Comparison of ENCODE assay signal across 12 cellular contexts in genomic region chr5:141488591-141489478, GRCh38. TPM values are rescaled to one million over a fixed set of nuclear protein-coding genes. Genes with fewer than 3 reads are reported as not detected.
DNase-seq lines count a peak whose midpoint lies in the region; TF ChIP-seq lines count a peak whose summit lies in the region.
"Had no signal": no experiment of that assay in that cellular context is flagged by ENCODE, and none has a peak within 500 bp of the region (broad histone marks: within the 10 kb centered on the region; RNA-seq: fewer than 3 reads in every experiment).

Gene PCDHGC5 (plus strand): TSS chr5:141489081. CDS start chr5:141489241, 160 bp downstream.

- H3K4me3 ChIP-seq in Peyer's patch: no peak within 1 kb of the TSS
- H3K4me3 ChIP-seq: skin epidermis had no signal

- TF ChIP-seq POLR2A in Peyer's patch (IDR thresholded peaks at IDR 0.05): no peak

- H3K4me1 ChIP-seq in Peyer's patch: peaks cover 0 to 9% (median 4%) of the 10 kb centered on the region in 4 donors

- H3K9me3 ChIP-seq in Peyer's patch: no peaks in the 10 kb centered on the region

- no peaks in the 10 kb centered on the region for H3K36me3 ChIP-seq in Peyer's patch

- no peaks in the 10 kb centered on the region for H3K36me3 Mint-ChIP-seq in CD14-positive monocyte

- TF ChIP-seq CTCF in GM20000 (IDR thresholded peaks at IDR 0.05; ENCODE audit: extremely low read depth, missing control alignments) (no peak), Peyer's patch (IDR thresholded peaks at IDR 0.05) (no peak), CD14-positive monocyte (IDR thresholded peaks at IDR 0.05) (no peak)

- DNase-seq in GM20000 (ENCODE audit: low spot score) (peak; percentile 8), glomerular visceral epithelial cell (ENCODE audit: extremely low spot score) (peak; percentile 56), renal cortical epithelial cell (ENCODE audit: low read depth) (peak; percentile 26), Peyer's patch (no peak), CD14-positive monocyte (ENCODE audit: low spot score) (no peak), 8988T (no peak), HT-29 (ENCODE audit: low spot score) (no peak)
- DNase-seq: Kasumi-1; stimulated activated naive CD8-positive, alpha-beta T cell treated with anti-CD3 and anti-CD28 coated beads, Interleukin-15, Interleukin-2, amounts not matched to agents 100 U/mL and 50 U/mL, for 24 hours had no signal

- no peak within 1 kb of the TSS for H3K27ac Mint-ChIP-seq in CD14-positive monocyte
- H3K27ac Mint-ChIP-seq: dendritic cell treated with granulocyte-macrophage colony-stimulating factor and Interleukin-4, amounts not matched to agents 40 ng/mL and 50 ng/mL, for 4 days had no signal

- peaks cover 75 to 93% (median 84%) of the 10 kb centered on the region in 3 donors for H3K27me3 Mint-ChIP-seq in CD14-positive monocyte (ENCODE audit: low read depth in 3 of 3)

- H3K4me3 Mint-ChIP-seq in CD14-positive monocyte: peak within 1 kb of the TSS in 1 of 2 donors; percentile 47
- H3K4me3 Mint-ChIP-seq: dendritic cell treated with granulocyte-macrophage colony-stimulating factor and Interleukin-4, amounts not matched to agents 40 ng/mL and 50 ng/mL, for 4 days had no signal

- peak within 1 kb of the TSS; percentile 80 for H3K27ac ChIP-seq in angular gyrus (ENCODE audit: low read depth, low read length)
- H3K27ac ChIP-seq in Peyer's patch: no peak within 1 kb of the TSS

- peaks cover 0 to 32% (median 13%) of the 10 kb centered on the region in 7 donors for H3K9me3 Mint-ChIP-seq in CD14-positive monocyte
- H3K9me3 Mint-ChIP-seq: dendritic cell treated with granulocyte-macrophage colony-stimulating factor and Interleukin-4, amounts not matched to agents 40 ng/mL and 50 ng/mL, for 4 days had no signal

- H3K27me3 ChIP-seq in Peyer's patch: peaks cover 0 to 5% of the 10 kb centered on the region in 2 donors

- intact Hi-C loops in CD14-positive monocyte (cut with micrococcal nuclease): no loop called here

- H3K4me1 Mint-ChIP-seq in CD14-positive monocyte: peaks cover 22% of the 10 kb centered on the region

RNA-seq across cellular contexts. Expression of gene PCDHGC5, which starts in this region (rescaled TPM):
- total RNA-seq in renal cortical epithelial cell: 0.17 and 0.80 TPM in 2 replicates
- 1 to 10 TPM in 1 of 4 donors, under 1 TPM in 2, not detected in 1; 0.67 to 1.4 (median 0.95) TPM for total RNA-seq in Peyer's patch
- not detected for polyA plus RNA-seq in CD14-positive monocyte
- total RNA-seq in HT-29 (2014; rRNA removed; shearing (Covaris generic)): 0.61 TPM in 1 of 2 replicates, not detected in the other

Comparison
In these comparisons a context has a peak if more than half of its experiments do, and no peak if none do; other contexts are left out.
1. Peak in DNase-seq in renal cortical epithelial cell; RNA of the gene not detected or under 1 TPM.
2. DNase-seq: peak in GM20000 (single experiment) and glomerular visceral epithelial cell (single experiment); none in Peyer's patch (0 of 3), CD14-positive monocyte (single experiment), 8988T (single experiment) and HT-29 (single experiment).